8 cellular contexts compared by ENCODE assay signal in the genomic region with DNA sequence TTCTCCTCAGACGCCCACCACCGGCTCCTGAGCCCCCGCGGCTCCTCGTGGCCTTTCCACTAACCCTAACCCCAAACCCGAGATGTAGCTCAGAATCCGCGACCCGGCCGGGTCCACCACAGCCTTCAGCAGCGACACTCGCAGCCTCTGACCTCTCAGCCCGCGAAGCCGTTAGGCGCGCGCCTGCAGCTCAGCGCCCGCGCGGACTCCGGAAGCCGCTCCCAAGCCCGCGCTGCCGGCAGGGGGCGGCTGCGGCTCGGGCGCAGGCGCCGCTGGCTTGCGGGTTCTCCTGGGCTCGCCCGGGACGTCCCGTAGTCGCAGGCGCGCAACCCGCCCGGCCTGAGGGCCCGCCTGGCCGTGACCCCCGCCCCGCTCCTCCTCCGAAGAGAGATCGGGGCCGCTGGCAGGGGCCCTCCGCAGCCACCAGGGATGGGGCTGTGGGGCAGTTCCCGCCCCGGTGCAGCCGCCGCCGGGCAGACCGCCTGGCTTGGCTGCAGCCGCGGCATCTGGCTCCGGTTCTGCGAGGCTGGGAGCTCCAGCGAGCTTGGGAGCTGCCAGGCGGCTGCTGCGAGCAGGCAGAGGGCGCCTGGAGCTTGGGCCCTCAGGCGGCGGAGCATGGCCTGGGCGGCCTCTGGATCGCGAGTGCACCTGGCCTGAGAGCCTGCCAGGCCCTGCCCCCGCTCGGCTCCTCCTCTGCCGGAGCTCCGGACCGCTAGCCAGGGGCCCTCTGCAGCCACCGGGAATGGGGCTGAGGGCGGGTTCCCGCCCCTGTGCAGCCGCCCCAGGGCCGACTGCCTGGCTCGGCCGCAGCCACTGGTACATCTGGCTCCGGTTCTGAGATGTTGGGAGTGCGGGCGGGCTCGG.
DNase-seq lines count a peak whose midpoint lies in the region; ATAC-seq, FAIRE-seq and TF ChIP-seq lines count a peak whose summit lies in the region.

No MANE protein-coding gene starts in this region.

- H3K36me3 ChIP-seq in ovary (no peaks in the 10 kb centered on the region), testis (ENCODE audit: low read depth, missing control alignments) (no peaks in the 10 kb centered on the region)

- peak; percentile 82 for ATAC-seq in GM19023 (IDR thresholded peaks at IDR 0.05; ENCODE audit: unreplicated experiment)

- H3K4me3 Mint-ChIP-seq in glutamatergic neuron (ENCODE audit: unreplicated experiment): peak overlapping the region; percentile 83

- peak; percentile 28 for TF ChIP-seq CTCF in AG10803 (conservative IDR thresholded peaks at IDR 0.05; ENCODE audit: low read length)
- TF ChIP-seq CTCF in RWPE1 (conservative IDR thresholded peaks at IDR 0.05; ENCODE audit: low read depth): peak; percentile 89
- peak; percentile 81 for TF ChIP-seq CTCF in glutamatergic neuron (IDR thresholded peaks at IDR 0.05; ENCODE audit: partially characterized antibody, unreplicated experiment)
- TF ChIP-seq CTCF in ovary (IDR thresholded peaks at IDR 0.05): peak in 1 of 3 donors; percentile 59
- peak; percentile 52 to 59 (median 58) for TF ChIP-seq CTCF in testis (IDR thresholded peaks at IDR 0.05)

- H3K27ac ChIP-seq in RWPE1 (no peak overlapping the region), ovary (no peak overlapping the region), testis (peak overlapping the region; percentile 63 to 64)

- peaks cover 11% of the 10 kb centered on the region for H3K27me3 Mint-ChIP-seq in glutamatergic neuron (ENCODE audit: unreplicated experiment)

- 1 to 2% (median 1%) methylated on average over 37 to 86 of the region's 86 CpGs for WGBS in ovary, 3 donors
- 1 to 3% methylated on average over 6 to 42 of the region's 86 CpGs for WGBS in testis, 2 donors

- DNase-seq in AG10803 (ENCODE audit: low read depth) (peak; percentile 58), HTR-8/SVneo (ENCODE audit: insufficient read length, low spot score) (peak; percentile 43), RWPE1 (ENCODE audit: low spot score) (peak; percentile 43), glutamatergic neuron (peak; percentile 88), ovary (peak; percentile 34 to 81 (median 51)), testis (peak; percentile 74)
- DNase-seq in activated naive CD4-positive, alpha-beta T cell (lab: John Stamatoyannopoulos, UW): peak; percentile 37 to 77 (median 50)

- FAIRE-seq in HTR-8/SVneo (lab: Jason Lieb, UNC): no peak

- peaks cover 1% of the 10 kb centered on the region for H3K4me1 Mint-ChIP-seq in glutamatergic neuron (ENCODE audit: low read depth, unreplicated experiment)

- CTCF ChIA-PET in RWPE1 (lab: Yijun Ruan, JAX): interaction anchor here (0.6 to 2.1 kb wide), 15 partner anchors 9 to 187 kb away, joined by 3 to 11 read pairs (median 4); no protein-coding TSS in a partner anchor

- H3K9me3 ChIP-seq in ovary: no peaks in the 10 kb centered on the region
- no peaks in the 10 kb centered on the region for H3K9me3 ChIP-seq in testis

- no peak overlapping the region for H3K27ac Mint-ChIP-seq in glutamatergic neuron (ENCODE audit: unreplicated experiment)

- TF ChIP-seq POLR2A in ovary (IDR thresholded peaks at IDR 0.05) (no peak), testis (IDR thresholded peaks at IDR 0.05) (no peak)

- H3K36me3 Mint-ChIP-seq in glutamatergic neuron (ENCODE audit: unreplicated experiment): no peaks in the 10 kb centered on the region

- H3K9me3 Mint-ChIP-seq in glutamatergic neuron (ENCODE audit: unreplicated experiment): peaks cover 3% of the 10 kb centered on the region

- intact Hi-C loops in ovary (cut with DNase I) (loop anchor here in 1 of 4 donors (10.0 kb wide), 1 partner anchor 176 kb away; no protein-coding TSS in a partner anchor), testis (cut with DNase I; ENCODE audit: low total_unique reads) (no loop called here)

- POLR2A ChIA-PET in RWPE1 (lab: Yijun Ruan, JAX; ENCODE audit: low non-redundant PET): no interaction called here

- H3K4me1 ChIP-seq in ovary (ENCODE audit: insufficient read depth): peaks cover 7% of the 10 kb centered on the region
- peaks cover 7% of the 10 kb centered on the region for H3K4me1 ChIP-seq in testis

- no peak for TF ChIP-seq EP300 in ovary (IDR thresholded peaks at IDR 0.05)

- H3K4me3 ChIP-seq in AG10803 (ENCODE audit: low read length) (peak overlapping the region; percentile 34), ovary (no peak overlapping the region), testis (peak overlapping the region; percentile 51 to 68)

- no peaks in the 10 kb centered on the region for H3K27me3 ChIP-seq in ovary
- H3K27me3 ChIP-seq in testis: no peaks in the 10 kb centered on the region

Comparison
In these comparisons a context has a peak if more than half of its experiments do, and no peak if none do; other contexts are left out.
1. H3K27ac ChIP-seq: peak in testis (2 of 2); none in RWPE1 (single experiment) and ovary (0 of 2).
2. Peak in every context shown above with its lines, with median percentiles within 50 percentile points of each other: DNase-seq.